In genomic region chr7:108363659-108364058, GRCh38 we compare ENCODE assay signal across 33 cellular contexts.
"Had no signal": no experiment of that assay in that cellular context is flagged by ENCODE, and none has a peak within 500 bp of the region (broad histone marks: within the 10 kb centered on the region; RNA-seq: fewer than 3 reads in every experiment).

No MANE protein-coding gene starts in this region.

- H3K9me3 ChIP-seq: adrenal gland, body of pancreas had no signal

- ATAC-seq: activated naive CD4-positive, alpha-beta T cell treated with anti-CD3 and anti-CD28 coated beads, Interleukin-2, amount 50 U/mL, for 72 hours; activated naive CD8-positive, alpha-beta T cell treated with anti-CD3 and anti-CD28 coated beads, Interleukin-2, amount 50 U/mL, for 24 hours; activated T-cell treated with anti-CD3 and anti-CD28 coated beads, Interleukin-2, amount 50 U/mL, for 4 hours; activated T-cell treated with anti-CD3 and anti-CD28 coated beads, Interleukin-2, amount 50 U/mL, for 72 hours; activated T-helper 17 cell treated with anti-CD3 and anti-CD28 coated beads, Interleukin-2, amount 50 U/mL, for 72 hours; body of pancreas had no signal

- H3K27ac ChIP-seq: adrenal gland, ascending aorta, body of pancreas, brain microvascular endothelial cell, breast epithelium, cardiac muscle cell had no signal

- DNase-seq: activated effector memory CD4-positive, alpha-beta T cell treated with anti-CD3 and anti-CD28 coated beads, Interleukin-2, amount 50 U/mL, for 16 hours; activated effector memory CD4-positive, alpha-beta T cell treated with Interleukin-2 at 50 U/mL for 16 hours; activated gamma-delta T cell; activated gamma-delta T cell treated with Interleukin-2 at 50 U/mL for 16 hours; activated naive CD4-positive, alpha-beta T cell; activated naive CD4-positive, alpha-beta T cell treated with anti-CD3 and anti-CD28 coated beads for 36 hours; activated naive CD4-positive, alpha-beta T cell treated with anti-CD3 and anti-CD28 coated beads, Interleukin-2, amount 10 ng/mL, durations not matched to agents 7 days and 5 days; activated naive CD4-positive, alpha-beta T cell treated with anti-CD3 and anti-CD28 coated beads, Interleukin-2, amount 50 U/mL, for 16 hours; activated naive CD4-positive, alpha-beta T cell treated with Interleukin-2 at 50 U/mL for 16 hours; activated naive CD8-positive, alpha-beta T cell treated with anti-CD3 and anti-CD28 coated beads for 36 hours; activated naive CD8-positive, alpha-beta T cell treated with anti-CD3 and anti-CD28 coated beads, Interleukin-2, amount 10 ng/mL, durations not matched to agents 7 days and 5 days; activated naive CD8-positive, alpha-beta T cell treated with anti-CD3 and anti-CD28 coated beads, Interleukin-2, amount 50 U/mL, for 24 hours; activated T-cell treated with anti-CD3 and anti-CD28 coated beads, Interleukin-2, amount 50 U/mL, for 24 hours; activated T-cell treated with anti-CD3 and anti-CD28 coated beads, Interleukin-2, amount 50 U/mL, for 4 hours; activated T-cell treated with anti-CD3 and anti-CD28 coated beads, Interleukin-2, amount 50 U/mL, for 48 hours; activated T-cell treated with anti-CD3 and anti-CD28 coated beads, Interleukin-2, amount 50 U/mL, for 72 hours; adrenal gland; amniotic stem cell; amygdala; anterior cingulate cortex; aorta; body of pancreas; brain microvascular endothelial cell; caudate nucleus; central memory CD4-positive, alpha-beta T cell; cerebellar nuclear complex had no signal

- H3K4me1 ChIP-seq: adrenal gland, ascending aorta, breast epithelium had no signal

- H3K27me3 ChIP-seq: adrenal gland, ascending aorta, body of pancreas, brain microvascular endothelial cell, breast epithelium, cardiac muscle cell had no signal

- FAIRE-seq: astrocyte, bronchial epithelial cell had no signal

- H3K36me3 ChIP-seq: adrenal gland, ascending aorta, brain microvascular endothelial cell, breast epithelium, cardiac muscle cell had no signal

- H3K4me3 ChIP-seq: adrenal gland, ascending aorta, body of pancreas, breast epithelium, cardiac muscle cell had no signal
